ENCODE assay signal across 3 cellular contexts in genomic region chr6:53685773-53686172, GRCh38. TPM values are rescaled to one million over a fixed set of nuclear protein-coding genes. Genes with fewer than 3 reads are reported as not detected.
"Had no signal": no experiment of that assay in that cellular context is flagged by ENCODE, and none has a peak within 500 bp of the region (broad histone marks: within the 10 kb centered on the region; RNA-seq: fewer than 3 reads in every experiment).

No MANE protein-coding gene starts in this region.

RNA-seq across cellular contexts. Expression of gene KLHL31, which starts 20.2 kb away (rescaled TPM):
- total RNA-seq: OCI-LY7, RPMI7951 had no signal
- polyA plus RNA-seq: SK-N-SH had no signal
